Comparison of ENCODE assay signal across 26 cellular contexts in genomic region chr1:41370756-41371420, GRCh38. TPM values are rescaled to one million over a fixed set of nuclear protein-coding genes. Genes with fewer than 3 reads are reported as not detected.
DNase-seq lines count a peak whose midpoint lies in the region; ATAC-seq, FAIRE-seq and TF ChIP-seq lines count a peak whose summit lies in the region.
"Had no signal": no experiment of that assay in that cellular context is flagged by ENCODE, and none has a peak within 500 bp of the region (broad histone marks: within the 10 kb centered on the region; RNA-seq: fewer than 3 reads in every experiment).

No MANE protein-coding gene starts in this region.

- H3K27me3 ChIP-seq in HepG2 (ENCODE audit: control insufficient read depth in 1 of 2, insufficient read depth in 2 of 2, low read length in 2 of 2) (peaks cover 2 to 3% of the 10 kb centered on the region in 2 experiments; a peak in 2 of 5 replicates), right lobe of liver (peaks cover 0 to 4% of the 10 kb centered on the region in 2 donors), WERI-Rb-1 (ENCODE audit: insufficient read depth, low read depth, severe bottlenecking) (no peaks in the 10 kb centered on the region), PC-9 (ENCODE audit: insufficient read depth, low read depth) (no peaks in the 10 kb centered on the region)
- H3K27me3 ChIP-seq: adrenal gland had no signal

- no peak overlapping the region for H3K9ac ChIP-seq in HepG2 (ENCODE audit: insufficient read depth, low read depth, low read length)

- peak overlapping the region; percentile 11 for H3K4me3 Mint-ChIP-seq in nephron progenitor cell
- peak overlapping the region; percentile 58 for H3K4me3 Mint-ChIP-seq in type B pancreatic cell
- H3K4me3 Mint-ChIP-seq in activated T-cell treated with anti-CD3 and anti-CD28 coated beads, Interleukin-2, amount 50 U/mL, for 24 hours = no peak overlapping the region
- H3K4me3 Mint-ChIP-seq: activated CD4-positive, alpha-beta memory T cell treated with anti-CD3 and anti-CD28 coated beads, Interleukin-2, amount 10 ng/mL, durations not matched to agents 7 days and 5 days; CD4-positive, CD25-positive, alpha-beta regulatory T cell; memory B cell; naive thymus-derived CD4-positive, alpha-beta T cell had no signal

- intact Hi-C loops in HepG2 (cut with micrococcal nuclease; ENCODE audit: unreplicated experiment) (no loop called here), right lobe of liver (cut with DNase I) (no loop called here), PC-9 (cut with micrococcal nuclease; ENCODE audit: unreplicated experiment) (no loop called here)

- POLR2A ChIA-PET in HepG2 (lab: Yijun Ruan, JAX) = interaction anchor here (1.3 kb wide), 1 partner anchor 10 kb away, joined by 3 read pairs; the partner anchor contains the start of gene FOXO6
- POLR2A ChIA-PET in PC-9 (lab: Charles Lee; ENCODE audit: unreplicated experiment) = interaction anchor here (0.6 to 1.2 kb wide), 3 partner anchors 10 to 652 kb away, joined by 8 to 15 read pairs (median 9); no protein-coding TSS in a partner anchor

- no peaks in the 10 kb centered on the region for H4K20me1 ChIP-seq in HepG2 (ENCODE audit: insufficient read depth, low read length)
- no peaks in the 10 kb centered on the region for H4K20me1 ChIP-seq in PC-9 (ENCODE audit: insufficient read depth)

- ATAC-seq in HepG2 = peak; percentile 19
- ATAC-seq in right lobe of liver = no peak
- ATAC-seq: activated CD4-positive, CD25-positive, alpha-beta regulatory T cell treated with anti-CD3 and anti-CD28 coated beads, Interleukin-2, amount 50 U/mL, for 24 hours; esophagus mucosa; naive thymus-derived CD4-positive, alpha-beta T cell had no signal

- no peak for TF ChIP-seq EP300 in HepG2 (IDR thresholded peaks at IDR 0.05; ENCODE audit: low read depth in 2 of 2, low read length in 2 of 2)
- no peak for TF ChIP-seq EP300 in HepG2 (CRISPR knock-in tag; IDR thresholded peaks at IDR 0.05; ENCODE audit: borderline replicate concordance)

- peaks cover 15% of the 10 kb centered on the region; the same call in 1 of the 2 replicates for H3F3A ChIP-seq in PC-9 (ENCODE audit: insufficient read depth, low read depth)

- no peak for FAIRE-seq in HepG2 (lab: Jason Lieb, UNC)
- FAIRE-seq: colon, GM12891, GM19239 had no signal

- peaks cover 35% of the 10 kb centered on the region for H3K27me3 Mint-ChIP-seq in nephron progenitor cell (ENCODE audit: low read depth, poor library complexity)
- peaks cover 7% of the 10 kb centered on the region for H3K27me3 Mint-ChIP-seq in type B pancreatic cell
- H3K27me3 Mint-ChIP-seq in activated T-cell treated with anti-CD3 and anti-CD28 coated beads, Interleukin-2, amount 50 U/mL, for 24 hours = peaks cover 69% of the 10 kb centered on the region

- no TSS peak for BruUV-seq in HepG2 (replicated peaks; lab: Mats Ljungman, UMichigan)
- BruUV-seq in PC-9 (replicated peaks; lab: Mats Ljungman, UMichigan) = no TSS peak

- H3K4me3 ChIP-seq in HepG2 (replicated peaks in 1 of 3; ENCODE audit: insufficient read depth in 1 of 3, low read depth in 2 of 3, low read length in 3 of 3) (no peak overlapping the region), right lobe of liver (no peak overlapping the region), WERI-Rb-1 (ENCODE audit: low read depth, low read length) (no peak overlapping the region), PC-9 (no peak overlapping the region)
- H3K4me3 ChIP-seq: adrenal gland had no signal

- H2AFZ ChIP-seq in HepG2 (ENCODE audit: low read length) (no peak overlapping the region), PC-9 (no peak overlapping the region)

- no peaks in the 10 kb centered on the region for H3K9me2 ChIP-seq in PC-9 (ENCODE audit: insufficient read depth)

- H3K4me1 ChIP-seq in HepG2 (ENCODE audit: insufficient read depth, low read length) = peaks cover 25% of the 10 kb centered on the region
- H3K4me1 ChIP-seq in right lobe of liver = peaks cover 0 to 8% (median 0%) of the 10 kb centered on the region in 4 donors
- peaks cover 37% of the 10 kb centered on the region for H3K4me1 ChIP-seq in PC-9 (replicated peaks; ENCODE audit: insufficient read depth)

- TF ChIP-seq CTCF in HepG2 (CRISPR knock-in tag; IDR thresholded peaks at IDR 0.05) (no peak), right lobe of liver (IDR thresholded peaks at IDR 0.05) (no peak), WERI-Rb-1 (IDR thresholded peaks at IDR 0.05; ENCODE audit: low read depth, low read length) (no peak), nephron progenitor cell (IDR thresholded peaks at IDR 0.05) (no peak), type B pancreatic cell (conservative IDR thresholded peaks at IDR 0.05) (no peak), PC-9 (conservative IDR thresholded peaks at IDR 0.05) (no peak)

- CTCF ChIA-PET in HepG2 (lab: Yijun Ruan, JAX; ENCODE audit: low intra/inter-chr PET ratio, low total read pairs) (no interaction called here), PC-9 (lab: Charles Lee) (interaction anchor here (0.6 to 1.4 kb wide), 2 partner anchors 12 to 47 kb away, joined by 3 to 4 read pairs; no protein-coding TSS in a partner anchor)

- no peak for TF ChIP-seq RAD21 in HepG2 (CRISPR knock-in tag; IDR thresholded peaks at IDR 0.05)

- H3K4me1 Mint-ChIP-seq in nephron progenitor cell (peaks cover 84% of the 10 kb centered on the region), type B pancreatic cell (ENCODE audit: unreplicated experiment) (peaks cover 57% of the 10 kb centered on the region)
- peaks cover 8% of the 10 kb centered on the region for H3K4me1 Mint-ChIP-seq in activated T-cell treated with anti-CD3 and anti-CD28 coated beads, Interleukin-2, amount 50 U/mL, for 24 hours (ENCODE audit: low read depth)

- H3K27ac Mint-ChIP-seq in nephron progenitor cell (peak overlapping the region; percentile 1), type B pancreatic cell (peak overlapping the region; percentile 86)
- no peak overlapping the region for H3K27ac Mint-ChIP-seq in activated T-cell treated with anti-CD3 and anti-CD28 coated beads, Interleukin-2, amount 50 U/mL, for 24 hours
- H3K27ac Mint-ChIP-seq: activated CD4-positive, alpha-beta memory T cell treated with anti-CD3 and anti-CD28 coated beads, Interleukin-2, amount 10 ng/mL, durations not matched to agents 7 days and 5 days; memory B cell had no signal

- H3K9me3 ChIP-seq in HepG2 (ENCODE audit: low read length) (no peaks in the 10 kb centered on the region), right lobe of liver (no peaks in the 10 kb centered on the region), WERI-Rb-1 (ENCODE audit: severe bottlenecking) (no peaks in the 10 kb centered on the region), PC-9 (ENCODE audit: insufficient read depth, low read depth) (no peaks in the 10 kb centered on the region)
- H3K9me3 ChIP-seq: adrenal gland had no signal

- H3K36me3 ChIP-seq in HepG2 (replicated peaks in 1 of 2; ENCODE audit: control insufficient read depth in 1 of 2, insufficient read depth in 2 of 2, low read length in 2 of 2) = no peaks in the 10 kb centered on the region
- H3K36me3 ChIP-seq in right lobe of liver = no peaks in the 10 kb centered on the region
- H3K36me3 ChIP-seq in WERI-Rb-1 = peaks cover 56% of the 10 kb centered on the region
- no peaks in the 10 kb centered on the region for H3K36me3 ChIP-seq in PC-9 (ENCODE audit: low read depth)
- H3K36me3 ChIP-seq: adrenal gland had no signal

- DNase-seq in HepG2 (ENCODE audit: low spot score) = no peak
- DNase-seq in right lobe of liver = no peak
- no peak for DNase-seq in WERI-Rb-1
- DNase-seq in nephron progenitor cell = no peak
- no peak for DNase-seq in type B pancreatic cell (ENCODE audit: extremely low spot score, unreplicated experiment)
- DNase-seq in SW480 (ENCODE audit: low spot score) = no peak
- DNase-seq in activated T-cell treated with anti-CD3 and anti-CD28 coated beads, Interleukin-2, amount 50 U/mL, for 24 hours = no peak
- DNase-seq in PC-9 = no peak
- DNase-seq: activated CD4-positive, alpha-beta memory T cell treated with anti-CD3 and anti-CD28 coated beads, Interleukin-2, amount 10 ng/mL, durations not matched to agents 7 days and 5 days; activated gamma-delta T cell treated with Interleukin-2 at 50 U/mL for 16 hours; activated T-cell treated with anti-CD3 and anti-CD28 coated beads for 4 hours; adrenal gland; CD4-positive, CD25-positive, alpha-beta regulatory T cell; DND-41; effector memory CD4-positive, alpha-beta T cell; GOT3; kidney glomerular epithelial cell; naive thymus-derived CD4-positive, alpha-beta T cell had no signal

- H3K27ac ChIP-seq in HepG2 (ENCODE audit: extremely low read length, insufficient read depth, low read length) = no peak overlapping the region
- no peak overlapping the region for H3K27ac ChIP-seq in right lobe of liver
- peak overlapping the region; percentile 93 for H3K27ac ChIP-seq in WERI-Rb-1
- H3K27ac ChIP-seq in PC-9 = no peak overlapping the region
- H3K27ac ChIP-seq: adrenal gland had no signal

- H3K4me2 ChIP-seq in HepG2 (ENCODE audit: low read depth, low read length) = no peak overlapping the region
- no peak overlapping the region for H3K4me2 ChIP-seq in PC-9

- H3K9me3 Mint-ChIP-seq in nephron progenitor cell = no peaks in the 10 kb centered on the region
- H3K9me3 Mint-ChIP-seq in type B pancreatic cell = no peaks in the 10 kb centered on the region
- no peaks in the 10 kb centered on the region for H3K9me3 Mint-ChIP-seq in activated T-cell treated with anti-CD3 and anti-CD28 coated beads, Interleukin-2, amount 50 U/mL, for 24 hours
- H3K9me3 Mint-ChIP-seq: activated CD4-positive, alpha-beta memory T cell treated with anti-CD3 and anti-CD28 coated beads, Interleukin-2, amount 10 ng/mL, durations not matched to agents 7 days and 5 days; memory B cell; naive thymus-derived CD4-positive, alpha-beta T cell had no signal

- no peaks in the 10 kb centered on the region for H3K79me2 ChIP-seq in HepG2 (ENCODE audit: insufficient read depth, low read length)
- H3K79me2 ChIP-seq in PC-9 (ENCODE audit: low read depth) = no peaks in the 10 kb centered on the region

- in situ Hi-C loops in HepG2 (cut with HindIII; ENCODE audit: extremely low pct_ligation_motif_present, low pct_unique_long_range_greater_than_20kb) = no loop called here

- TF ChIP-seq POLR2A in HepG2 (IDR thresholded peaks at IDR 0.05; ENCODE audit: insufficient read depth in 1 of 2, low read depth in 2 of 2, low read length in 2 of 2) (no peak), right lobe of liver (IDR thresholded peaks at IDR 0.05) (no peak)

- H3K36me3 Mint-ChIP-seq in nephron progenitor cell (ENCODE audit: low read depth) (peaks cover 4% of the 10 kb centered on the region), type B pancreatic cell (peaks cover 5% of the 10 kb centered on the region)
- H3K36me3 Mint-ChIP-seq in activated T-cell treated with anti-CD3 and anti-CD28 coated beads, Interleukin-2, amount 50 U/mL, for 24 hours (ENCODE audit: low read depth) = no peaks in the 10 kb centered on the region
- H3K36me3 Mint-ChIP-seq: memory B cell had no signal

- WGBS in HepG2 (ENCODE audit: low lambda C conversion rate) = 25% methylated on average over 4 of the region's 5 CpGs
- WGBS in right lobe of liver (ENCODE audit: insufficient coverage, low coverage, low lambda C conversion rate, missing lambda C conversion rate) = no CpG with 5 or more reads among the region's 5 CpGs

RNA-seq across cellular contexts. Expression of gene FOXO6, which starts 9.7 kb away (rescaled TPM):
- total RNA-seq in HepG2 (2016; rRNA removed; fragmentation: Illumina TruSeq; extraction: Trizol) (0.13 TPM in 1 of 2 replicates, not detected in the other), right lobe of liver (under 1 TPM in 3 of 6 experiments, not detected in 3; 0.12 to 0.55 (median 0.54) TPM), type B pancreatic cell (ENCODE audit: low replicate concordance) (9.9 and 21.1 TPM in 2 replicates), PC-9 (2021) (9.0 and 17.5 TPM in 2 replicates)
- not detected in 2 replicates for total RNA-seq in HepG2 (2016; cell fraction: cytosol; rRNA removed; fragmentation: Illumina TruSeq; extraction: Trizol; ENCODE audit: low read depth)
- total RNA-seq in HepG2 (2016; cell fraction: insoluble cytoplasmic fraction; rRNA removed; fragmentation: Illumina TruSeq; extraction: Trizol) = 0.06 TPM in 1 of 2 replicates, not detected in the other
- total RNA-seq in HepG2 (2016; cell fraction: membrane; rRNA removed; fragmentation: Illumina TruSeq; extraction: Trizol) = 0.07 TPM in 1 of 2 replicates, not detected in the other
- 0.25 TPM in 1 of 2 replicates, not detected in the other for total RNA-seq in HepG2 (2016; cell fraction: nucleus; rRNA removed; fragmentation: Illumina TruSeq; extraction: Trizol)
- not detected in 2 replicates for polyA plus RNA-seq in HepG2 (2011; rRNA removed)
- polyA plus RNA-seq in HepG2 (2011; cell fraction: cytosol; rRNA removed) = not detected in 2 replicates
- polyA plus RNA-seq in HepG2 (2011; cell fraction: nucleus; rRNA removed) = not detected in 2 replicates
- polyA plus RNA-seq in HepG2 (2012) = 0.07 TPM in 1 of 2 replicates, not detected in the other
- polyA plus RNA-seq in HepG2 (2016; cell fraction: cytosol; fragmentation: Illumina TruSeq; extraction: Trizol; ENCODE audit: low read depth) = not detected in 2 replicates
- polyA plus RNA-seq in HepG2 (2016; cell fraction: insoluble cytoplasmic fraction; fragmentation: Illumina TruSeq; extraction: Trizol; ENCODE audit: low read depth) = 0.11 and 0.15 TPM in 2 replicates
- 0.06 TPM in 1 of 2 replicates, not detected in the other for polyA plus RNA-seq in HepG2 (2016; cell fraction: membrane; fragmentation: Illumina TruSeq; extraction: Trizol; ENCODE audit: low read depth)
- polyA plus RNA-seq in HepG2 (2016; cell fraction: nucleus; fragmentation: Illumina TruSeq; extraction: Trizol; ENCODE audit: insufficient read depth, low read depth) = not detected in 2 replicates
- 0.54 TPM in 1 of 2 replicates, not detected in the other for polyA minus RNA-seq in HepG2 (2011; rRNA and poly(A)+ RNA removed; ENCODE audit: low replicate concordance)
- polyA minus RNA-seq in HepG2 (2011; cell fraction: cytosol; rRNA and poly(A)+ RNA removed) = not detected in 2 replicates
- polyA minus RNA-seq in HepG2 (2011; cell fraction: nucleus; rRNA and poly(A)+ RNA removed) = not detected in 2 replicates
- total RNA-seq: esophagus mucosa, subcutaneous adipose tissue had no signal
- polyA plus RNA-seq: AG04450; CD4-positive, CD25-positive, alpha-beta regulatory T cell; naive thymus-derived CD4-positive, alpha-beta T cell had no signal
